9 cellular contexts compared by ENCODE assay signal in genomic region chr6:152863618-152864326, GRCh38.
DNase-seq lines count a peak whose midpoint lies in the region; ATAC-seq and TF ChIP-seq lines count a peak whose summit lies in the region.
"Had no signal": no experiment of that assay in that cellular context is flagged by ENCODE, and none has a peak within 500 bp of the region (broad histone marks: within the 10 kb centered on the region; RNA-seq: fewer than 3 reads in every experiment).

No MANE protein-coding gene starts in this region.

- H3K4me1 ChIP-seq in CD8-positive, alpha-beta T cell (ENCODE audit: insufficient read depth, low read length), result no peaks in the 10 kb centered on the region
- H3K4me1 ChIP-seq in endodermal cell (ENCODE audit: control insufficient read depth, insufficient read depth, low read length), result no peaks in the 10 kb centered on the region

- 61 to 69% methylated on average over 4 to 10 of the region's 10 CpGs for WGBS in endodermal cell (ENCODE audit: insufficient coverage in 1 of 2, insufficient read length in 1 of 2), 2 experiments

- no peaks in the 10 kb centered on the region for H3K9me3 Mint-ChIP-seq in CD8-positive, alpha-beta T cell
- no peaks in the 10 kb centered on the region for H3K9me3 Mint-ChIP-seq in endodermal cell
- H3K9me3 Mint-ChIP-seq in stimulated activated memory B cell treated with anti-CD40 and anti-IgM and Interleukin-4, amounts not matched to agents 10 μg/mL and 1 μg/mL and 100 μg/mL, for 72 hours, result no peaks in the 10 kb centered on the region
- H3K9me3 Mint-ChIP-seq: T-helper 1 cell treated with Interleukin-12 subunit alpha and Interleukin-12 subunit beta and Interleukin-4 antibody, amounts not matched to agents 30 μg/mL and 1 μg/mL, for 36 hours had no signal

- POLR2A ChIA-PET in CD8-positive, alpha-beta T cell (lab: Charles Lee), result no interaction called here

- H3K27ac ChIP-seq in CD8-positive, alpha-beta T cell (ENCODE audit: low read depth, low read length), result no peak overlapping the region
- no peak overlapping the region for H3K27ac ChIP-seq in endodermal cell (ENCODE audit: low read depth, low read length)

- no peaks in the 10 kb centered on the region for H3K36me3 Mint-ChIP-seq in CD8-positive, alpha-beta T cell
- H3K36me3 Mint-ChIP-seq in endodermal cell (ENCODE audit: low read depth), result no peaks in the 10 kb centered on the region
- no peaks in the 10 kb centered on the region for H3K36me3 Mint-ChIP-seq in stimulated activated memory B cell treated with anti-CD40 and anti-IgM and Interleukin-4, amounts not matched to agents 10 μg/mL and 1 μg/mL and 100 μg/mL, for 72 hours

- H3K27me3 Mint-ChIP-seq in CD8-positive, alpha-beta T cell (ENCODE audit: low read depth), result peaks cover 6% of the 10 kb centered on the region
- H3K27me3 Mint-ChIP-seq in endodermal cell (ENCODE audit: insufficient read depth), result no peaks in the 10 kb centered on the region
- peaks cover 4% of the 10 kb centered on the region for H3K27me3 Mint-ChIP-seq in stimulated activated memory B cell treated with anti-CD40 and anti-IgM and Interleukin-4, amounts not matched to agents 10 μg/mL and 1 μg/mL and 100 μg/mL, for 72 hours

- no peaks in the 10 kb centered on the region for H3K27me3 ChIP-seq in CD8-positive, alpha-beta T cell (ENCODE audit: insufficient read depth, low read length)
- no peaks in the 10 kb centered on the region for H3K27me3 ChIP-seq in endodermal cell (ENCODE audit: control insufficient read depth, insufficient read depth, low read length, poor library complexity, severe bottlenecking)

- TF ChIP-seq CTCF in CD8-positive, alpha-beta T cell (IDR thresholded peaks at IDR 0.05), result peak; percentile 70
- peak; percentile 93 for TF ChIP-seq CTCF in endodermal cell (conservative IDR thresholded peaks at IDR 0.05)

- no peak overlapping the region for H3K9ac ChIP-seq in endodermal cell (ENCODE audit: extremely low read depth, low read length, poor library complexity, severe bottlenecking)

- H3K9me3 ChIP-seq in CD8-positive, alpha-beta T cell (ENCODE audit: low read length), result no peaks in the 10 kb centered on the region
- H3K9me3 ChIP-seq in endodermal cell (ENCODE audit: control insufficient read depth, low read length), result no peaks in the 10 kb centered on the region

- intact Hi-C loops in CD8-positive, alpha-beta T cell (cut with DNase I, micrococcal nuclease), result loop anchor here (1.0 to 2.0 kb wide), 3 partner anchors 83 to 161 kb away; no protein-coding TSS in a partner anchor

- DNase-seq in CD8-positive, alpha-beta T cell, result peak; percentile 10 to 73 (median 56)
- DNase-seq in NCI-H748 (lab: John Stamatoyannopoulos, UW; ENCODE audit: unreplicated experiment) (peak; percentile 76), endodermal cell (peak; percentile 80), mucosa of gallbladder (ENCODE audit: low spot score) (peak; percentile 74)
- peak; percentile 19 to 47 for DNase-seq in activated CD8-positive, alpha-beta memory T cell treated with anti-CD3 and anti-CD28 coated beads for 1 hour (ENCODE audit: extremely low read depth in 1 of 2, low read depth in 1 of 2)

- CTCF ChIA-PET in CD8-positive, alpha-beta T cell (lab: Charles Lee), result interaction anchor here (0.6 to 2.0 kb wide), 9 partner anchors 8 to 163 kb away, joined by 3 to 8 read pairs (median 3); no protein-coding TSS in a partner anchor

- H3K27ac Mint-ChIP-seq in CD8-positive, alpha-beta T cell, result no peak overlapping the region
- H3K27ac Mint-ChIP-seq in endodermal cell, result no peak overlapping the region
- no peak overlapping the region for H3K27ac Mint-ChIP-seq in stimulated activated memory B cell treated with anti-CD40 and anti-IgM and Interleukin-4, amounts not matched to agents 10 μg/mL and 1 μg/mL and 100 μg/mL, for 72 hours
- H3K27ac Mint-ChIP-seq: T-helper 1 cell treated with Interleukin-12 subunit alpha and Interleukin-12 subunit beta and Interleukin-4 antibody, amounts not matched to agents 30 μg/mL and 1 μg/mL, for 36 hours had no signal

- no peaks in the 10 kb centered on the region for H3K36me3 ChIP-seq in CD8-positive, alpha-beta T cell (ENCODE audit: insufficient read depth, low read length)
- H3K36me3 ChIP-seq in endodermal cell (ENCODE audit: control insufficient read depth, insufficient read depth, low read length), result no peaks in the 10 kb centered on the region

- no peak overlapping the region for H3K4me3 Mint-ChIP-seq in CD8-positive, alpha-beta T cell
- H3K4me3 Mint-ChIP-seq in endodermal cell, result no peak overlapping the region
- no peak overlapping the region for H3K4me3 Mint-ChIP-seq in stimulated activated memory B cell treated with anti-CD40 and anti-IgM and Interleukin-4, amounts not matched to agents 10 μg/mL and 1 μg/mL and 100 μg/mL, for 72 hours
- H3K4me3 Mint-ChIP-seq: T-helper 1 cell treated with Interleukin-12 subunit alpha and Interleukin-12 subunit beta and Interleukin-4 antibody, amounts not matched to agents 30 μg/mL and 1 μg/mL, for 36 hours had no signal

- H3K4me3 ChIP-seq in CD8-positive, alpha-beta T cell (ENCODE audit: low read depth, low read length), result no peak overlapping the region
- H3K4me3 ChIP-seq in endodermal cell (ENCODE audit: low read length), result no peak overlapping the region

- peak; percentile 57 for ATAC-seq in CD8-positive, alpha-beta T cell
- peak; percentile 89 for ATAC-seq in GM19351 (IDR thresholded peaks at IDR 0.05; ENCODE audit: unreplicated experiment)
- ATAC-seq in HG03442 (IDR thresholded peaks at IDR 0.05; ENCODE audit: unreplicated experiment), result peak; percentile 89
- peak; percentile 72 for ATAC-seq in stimulated activated memory B cell treated with anti-CD40 and anti-IgM and Interleukin-4, amounts not matched to agents 10 μg/mL and 1 μg/mL and 100 μg/mL, for 72 hours

- no peaks in the 10 kb centered on the region for H3K4me1 Mint-ChIP-seq in CD8-positive, alpha-beta T cell (ENCODE audit: low read depth)
- H3K4me1 Mint-ChIP-seq in endodermal cell, result no peaks in the 10 kb centered on the region
- H3K4me1 Mint-ChIP-seq in stimulated activated memory B cell treated with anti-CD40 and anti-IgM and Interleukin-4, amounts not matched to agents 10 μg/mL and 1 μg/mL and 100 μg/mL, for 72 hours, result peaks cover 6% of the 10 kb centered on the region
